In the genomic region with DNA sequence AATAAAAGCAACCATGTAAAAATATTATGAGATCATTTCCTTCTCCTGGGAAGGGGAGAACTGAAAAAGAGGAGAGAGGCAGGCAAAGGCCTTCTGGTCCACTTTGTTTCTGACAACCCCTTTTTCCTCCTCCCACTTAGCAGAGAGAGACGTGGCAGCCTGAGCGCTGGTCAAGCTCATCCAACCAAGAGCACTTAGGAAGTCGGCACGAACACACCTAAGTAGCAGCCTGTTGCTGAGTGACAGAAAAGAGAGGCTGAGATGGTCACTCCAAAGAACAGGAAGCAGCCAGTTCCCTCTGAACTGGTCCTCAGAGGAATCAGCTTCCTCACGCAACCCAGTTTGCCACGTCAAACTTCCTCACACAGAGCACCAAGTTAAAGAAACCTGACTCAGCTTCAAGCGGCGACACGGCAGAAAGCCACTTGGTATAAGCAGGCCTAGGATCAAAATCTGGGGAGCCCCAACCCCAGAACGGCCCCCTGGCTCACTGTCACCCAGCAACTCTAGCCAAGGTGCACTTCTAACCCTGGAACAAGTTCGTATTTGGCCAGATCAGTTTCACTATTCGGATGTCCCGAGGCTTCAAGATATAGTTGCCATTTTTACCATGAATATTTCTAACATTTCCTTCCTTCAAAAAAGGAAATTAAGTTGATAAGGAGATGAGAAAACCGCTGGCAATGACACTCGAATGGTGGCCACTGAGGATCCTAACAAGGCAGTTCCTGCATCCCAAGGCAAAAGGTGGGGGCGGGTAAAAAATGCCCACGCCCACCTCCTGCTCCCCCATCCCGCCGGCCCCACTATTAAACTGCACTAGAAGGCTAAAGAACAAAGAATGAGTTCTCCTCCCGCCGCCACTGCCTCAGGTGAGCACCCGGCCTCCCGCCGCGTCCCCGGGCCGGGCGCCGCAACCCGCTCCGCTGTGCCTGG, we compare ENCODE assay signal across 8 cellular contexts. TPM values are rescaled to one million over a fixed set of nuclear protein-coding genes. Genes with fewer than 3 reads are reported as not detected.
DNase-seq lines count a peak whose midpoint lies in the region; ATAC-seq and TF ChIP-seq lines count a peak whose summit lies in the region.

No MANE protein-coding gene starts in this region.

- peak overlapping the region; percentile 88 for H3K27ac Mint-ChIP-seq in activated T-helper 2 cell treated with anti-CD3 and anti-CD28 coated beads, Interferon-gamma antibody, Interleukin-2, Interleukin-4, amounts not matched to agents 10 μg/mL and 5 μg/mL and 100 μg/mL, durations not matched to agents 14 hours and 24 hours and 36 hours
- H3K27ac Mint-ChIP-seq in natural killer cell, result peak overlapping the region; percentile 86 to 94

- peaks cover 32% of the 10 kb centered on the region for H3K36me3 Mint-ChIP-seq in activated T-helper 2 cell treated with anti-CD3 and anti-CD28 coated beads, Interferon-gamma antibody, Interleukin-2, Interleukin-4, amounts not matched to agents 10 μg/mL and 5 μg/mL and 100 μg/mL, durations not matched to agents 14 hours and 24 hours and 36 hours (ENCODE audit: low read depth)
- H3K36me3 Mint-ChIP-seq in natural killer cell, result peaks cover 17% of the 10 kb centered on the region

- H3K27me3 ChIP-seq in Peyer's patch, result no peaks in the 10 kb centered on the region

- H3K4me3 ChIP-seq in Peyer's patch (peak overlapping the region; percentile 91 to 99 (median 96)), fibroblast of the aortic adventitia (ENCODE audit: low read depth, low read length) (peak overlapping the region; percentile 88)

- peak; percentile 26 to 62 for TF ChIP-seq POLR2A in Peyer's patch (IDR thresholded peaks at IDR 0.05)

- H3K27ac ChIP-seq in Peyer's patch (peak overlapping the region; percentile 93 to 99 (median 96)), substantia nigra (ENCODE audit: low read depth, low read length, poor library complexity, severe bottlenecking) (peak overlapping the region; percentile 67)

- intact Hi-C loops in activated T-helper 2 cell treated with anti-CD3 and anti-CD28 coated beads, Interferon-gamma antibody, Interleukin-2, Interleukin-4, amounts not matched to agents 10 μg/mL and 5 μg/mL and 100 μg/mL, durations not matched to agents 14 hours and 24 hours and 36 hours (cut with micrococcal nuclease), result loop anchor here (2.0 to 10.0 kb wide), 4 partner anchors 148 to 558 kb away; a partner anchor contains a TSS
- intact Hi-C loops in natural killer cell (cut with micrococcal nuclease), result no loop called here

- peaks cover 0 to 21% (median 0%) of the 10 kb centered on the region in 3 donors for H3K36me3 ChIP-seq in Peyer's patch

- TF ChIP-seq CTCF in Peyer's patch (IDR thresholded peaks at IDR 0.05) (no peak), fibroblast of the aortic adventitia (IDR thresholded peaks at IDR 0.05; ENCODE audit: insufficient read depth, low read length) (no peak), natural killer cell (IDR thresholded peaks at IDR 0.05) (no peak)

- no peaks in the 10 kb centered on the region for H3K9me3 Mint-ChIP-seq in activated T-helper 2 cell treated with anti-CD3 and anti-CD28 coated beads, Interferon-gamma antibody, Interleukin-2, Interleukin-4, amounts not matched to agents 10 μg/mL and 5 μg/mL and 100 μg/mL, durations not matched to agents 14 hours and 24 hours and 36 hours
- H3K9me3 Mint-ChIP-seq in natural killer cell, result no peaks in the 10 kb centered on the region

- H3K4me3 Mint-ChIP-seq in activated T-helper 2 cell treated with anti-CD3 and anti-CD28 coated beads, Interferon-gamma antibody, Interleukin-2, Interleukin-4, amounts not matched to agents 10 μg/mL and 5 μg/mL and 100 μg/mL, durations not matched to agents 14 hours and 24 hours and 36 hours (ENCODE audit: low read depth), result peak overlapping the region; percentile 100
- peak overlapping the region; percentile 98 for H3K4me3 Mint-ChIP-seq in natural killer cell

- DNase-seq in COLO829 (ENCODE audit: low spot score) (peak; percentile 50), Peyer's patch (peak; percentile 60 to 87 (median 68)), fibroblast of the aortic adventitia (ENCODE audit: low read depth) (peak; percentile 91), natural killer cell (peak; percentile 28), substantia nigra (lab: John Stamatoyannopoulos, UW) (peak in 46 of 49 donors; percentile 4 to 63 (median 32))
- DNase-seq in activated T-helper 2 cell treated with anti-CD3 and anti-CD28 coated beads, Interferon-gamma antibody, Interleukin-2, Interleukin-4, amounts not matched to agents 10 μg/mL and 5 μg/mL and 100 μg/mL, durations not matched to agents 14 hours and 24 hours and 36 hours (ENCODE audit: low spot score), result peak; percentile 44

- H3K27me3 Mint-ChIP-seq in activated T-helper 2 cell treated with anti-CD3 and anti-CD28 coated beads, Interferon-gamma antibody, Interleukin-2, Interleukin-4, amounts not matched to agents 10 μg/mL and 5 μg/mL and 100 μg/mL, durations not matched to agents 14 hours and 24 hours and 36 hours (ENCODE audit: low read depth), result peaks cover 8% of the 10 kb centered on the region
- H3K27me3 Mint-ChIP-seq in natural killer cell (ENCODE audit: low read depth in 2 of 2), result peaks cover 7 to 12% of the 10 kb centered on the region in 2 donors

- peaks cover 29% of the 10 kb centered on the region for H3K4me1 Mint-ChIP-seq in activated T-helper 2 cell treated with anti-CD3 and anti-CD28 coated beads, Interferon-gamma antibody, Interleukin-2, Interleukin-4, amounts not matched to agents 10 μg/mL and 5 μg/mL and 100 μg/mL, durations not matched to agents 14 hours and 24 hours and 36 hours (ENCODE audit: low read depth)
- H3K4me1 Mint-ChIP-seq in natural killer cell, result peaks cover 18 to 29% of the 10 kb centered on the region in 2 donors

- H3K9me3 ChIP-seq in Peyer's patch, result no peaks in the 10 kb centered on the region

- peaks cover 0 to 16% (median 3%) of the 10 kb centered on the region in 4 donors for H3K4me1 ChIP-seq in Peyer's patch

- ATAC-seq in GM19372 (IDR thresholded peaks at IDR 0.05; ENCODE audit: low read depth, unreplicated experiment), result peak; percentile 63
- ATAC-seq in HG03457 (IDR thresholded peaks at IDR 0.05; ENCODE audit: unreplicated experiment), result peak; percentile 66
- ATAC-seq in natural killer cell, result peak; percentile 32 to 62 (median 41)

RNA-seq across cellular contexts. Expression of a gene that starts 0.7 kb away (rescaled TPM):
- total RNA-seq in Peyer's patch, result 100 to 1,000 TPM in 1 of 4 donors, 10 to 100 TPM in 3; 52.8 to 117 (median 76.0) TPM
- 54.8 and 60.0 TPM in 2 replicates for total RNA-seq in activated T-helper 2 cell treated with anti-CD3 and anti-CD28 coated beads, Interferon-gamma antibody, Interleukin-2, Interleukin-4, amounts not matched to agents 10 μg/mL and 5 μg/mL and 100 μg/mL, durations not matched to agents 14 hours and 24 hours and 36 hours
- total RNA-seq in fibroblast of the aortic adventitia (ENCODE audit: low replicate concordance), result 30.1 and 149 TPM in 2 replicates
- 10 to 100 TPM; 32.7 to 50.2 (median 35.2) TPM for total RNA-seq in natural killer cell

RNA-seq across cellular contexts. Expression of a gene that starts 53.4 kb away (rescaled TPM):
- total RNA-seq in Peyer's patch, result 10 to 100 TPM; 24.9 to 77.6 (median 41.1) TPM
- 0.09 TPM in 2 replicates for total RNA-seq in activated T-helper 2 cell treated with anti-CD3 and anti-CD28 coated beads, Interferon-gamma antibody, Interleukin-2, Interleukin-4, amounts not matched to agents 10 μg/mL and 5 μg/mL and 100 μg/mL, durations not matched to agents 14 hours and 24 hours and 36 hours
- 3.4 and 28.3 TPM in 2 replicates for total RNA-seq in fibroblast of the aortic adventitia (ENCODE audit: low replicate concordance)
- under 1 TPM; 0.18 to 0.85 (median 0.56) TPM for total RNA-seq in natural killer cell

Comparison
In these comparisons a context has a peak if more than half of its experiments do, and no peak if none do; other contexts are left out.
1. Peak in every context shown above with its lines: DNase-seq, ATAC-seq, H3K4me3 ChIP-seq and H3K27ac ChIP-seq.
2. DNase-seq: peak in every context shown above with its lines; median percentile 91 in fibroblast of the aortic adventitia; 68 in Peyer's patch; 50 in COLO829; 44 in activated T-helper 2 cell treated with anti-CD3 and anti-CD28 coated beads, Interferon-gamma antibody, Interleukin-2, Interleukin-4, amounts not matched to agents 10 μg/mL and 5 μg/mL and 100 μg/mL, durations not matched to agents 14 hours and 24 hours and 36 hours; 32 in substantia nigra; 28 in natural killer cell.